Comparison of ENCODE assay signal across 25 cellular contexts in genomic region chr11:71443736-71444410, GRCh38. TPM values are rescaled to one million over a fixed set of nuclear protein-coding genes. Genes with fewer than 3 reads are reported as not detected.
A peak's percentile ranks its signal among the peaks of the same experiment; 100 is the strongest.
DNase-seq lines count a peak whose midpoint lies in the region; ATAC-seq, FAIRE-seq and TF ChIP-seq lines count a peak whose summit lies in the region.
"Had no signal": no experiment of that assay in that cellular context is flagged by ENCODE, and none has a peak within 500 bp of the region (broad histone marks: within the 10 kb centered on the region; RNA-seq: fewer than 3 reads in every experiment).

No MANE protein-coding gene starts in this region.

- no peaks in the 10 kb centered on the region for H3K27me3 Mint-ChIP-seq in natural killer cell treated with Interleukin-12 subunit alpha and Interleukin-12 subunit beta and Interleukin-15 and Interleukin-18, amount 100 ng/mL, for 72 hours
- no peaks in the 10 kb centered on the region for H3K27me3 Mint-ChIP-seq in natural killer cell (ENCODE audit: low read depth in 2 of 2)
- H3K27me3 Mint-ChIP-seq: B cell had no signal

- no peak overlapping the region for H3K4me3 Mint-ChIP-seq in natural killer cell treated with Interleukin-12 subunit alpha and Interleukin-12 subunit beta and Interleukin-15 and Interleukin-18, amount 100 ng/mL, for 72 hours
- no peak overlapping the region for H3K4me3 Mint-ChIP-seq in natural killer cell
- H3K4me3 Mint-ChIP-seq: B cell had no signal

- peaks cover 3% of the 10 kb centered on the region for H3K9me1 ChIP-seq in K562 (ENCODE audit: control insufficient read depth, insufficient read depth, low read length)

- peaks cover 14 to 17% of the 10 kb centered on the region in 2 donors for H3K4me1 Mint-ChIP-seq in natural killer cell treated with Interleukin-12 subunit alpha and Interleukin-12 subunit beta and Interleukin-15 and Interleukin-18, amount 100 ng/mL, for 72 hours (ENCODE audit: low read depth in 2 of 2)
- peaks cover 4 to 16% of the 10 kb centered on the region in 2 donors for H3K4me1 Mint-ChIP-seq in natural killer cell

- in situ Hi-C loops in K562 (cut with MboI), result no loop called here

- peaks cover 86% of the 10 kb centered on the region for H3K36me3 ChIP-seq in K562 (ENCODE audit: control insufficient read depth, insufficient read depth, low read length)

- H3K9me3 ChIP-seq in K562 (replicated peaks; ENCODE audit: control insufficient read depth, insufficient read depth, low read depth, low read length), result 0 out of 2 replicates have a peak, but pooled peaks cover 3% of the 10 kb centered on the region
- H3K9me3 ChIP-seq: SJSA1 had no signal

- TF ChIP-seq CTCF in natural killer cell (IDR thresholded peaks at IDR 0.05) (no peak), K562 (IDR thresholded peaks at IDR 0.05 in 2 of 3, conservative IDR thresholded peaks at IDR 0.05 in 1 of 3; ENCODE audit: insufficient read depth in 2 of 3, low read depth in 1 of 3, low read length in 3 of 3) (no peak), RWPE1 (conservative IDR thresholded peaks at IDR 0.05; ENCODE audit: low read depth) (no peak)

- intact Hi-C loops in natural killer cell (cut with micrococcal nuclease), result loop anchor here (10.0 kb wide), 1 partner anchor 341 kb away; no protein-coding TSS in a partner anchor
- intact Hi-C loops in K562 (cut with micrococcal nuclease), result loop anchor here (10.0 kb wide), 1 partner anchor 91 kb away; the partner anchor contains the start of gene KRTAP5-8

- peaks cover 15% of the 10 kb centered on the region; the same call in 1 of the 2 replicates for H4K20me1 ChIP-seq in K562 (replicated peaks; ENCODE audit: control insufficient read depth, insufficient read depth, low read length)

- peaks cover 41% of the 10 kb centered on the region for H3K79me2 ChIP-seq in K562 (ENCODE audit: control insufficient read depth, insufficient read depth, low read length)

- H3K4me3 ChIP-seq in K562, result no peak overlapping the region
- H3K4me3 ChIP-seq: SJSA1 had no signal

- ATAC-seq in natural killer cell treated with Interleukin-12 subunit alpha and Interleukin-12 subunit beta and Interleukin-15 and Interleukin-18, amount 100 ng/mL, for 72 hours, result no peak
- ATAC-seq in natural killer cell, result no peak
- no peak for ATAC-seq in K562
- no peak for ATAC-seq in HG02973 (IDR thresholded peaks at IDR 0.05; ENCODE audit: unreplicated experiment)
- ATAC-seq: PC-3, Right ventricle myocardium inferior had no signal

- no peak overlapping the region for H2AFZ ChIP-seq in K562 (ENCODE audit: low read depth, low read length)

- no peaks in the 10 kb centered on the region for H3K27me3 ChIP-seq in K562 (ENCODE audit: control insufficient read depth in 2 of 2, insufficient read depth in 2 of 2, low read length in 2 of 2)
- H3K27me3 ChIP-seq: SJSA1 had no signal

- TF ChIP-seq RAD21 in K562 (CRISPR knock-in tag; conservative IDR thresholded peaks at IDR 0.05 in 1 of 2, IDR thresholded peaks at IDR 0.05 in 1 of 2), result no peak

- H3K27ac ChIP-seq in K562 (ENCODE audit: extremely low read depth, low read depth, low read length) (no peak overlapping the region), RWPE1 (no peak overlapping the region)
- H3K27ac ChIP-seq: SJSA1 had no signal

- no peaks in the 10 kb centered on the region for H3K9me3 Mint-ChIP-seq in natural killer cell treated with Interleukin-12 subunit alpha and Interleukin-12 subunit beta and Interleukin-15 and Interleukin-18, amount 100 ng/mL, for 72 hours
- H3K9me3 Mint-ChIP-seq in natural killer cell, result peaks cover 0 to 4% of the 10 kb centered on the region in 2 donors

- CTCF ChIA-PET in K562 (lab: Yijun Ruan, JAX; ENCODE audit: low intra/inter-chr PET ratio), result no interaction called here
- CTCF ChIA-PET in RWPE1 (lab: Yijun Ruan, JAX), result interaction anchor here (0.7 kb wide), 2 partner anchors 118 to 192 kb away, joined by 4 read pairs; no protein-coding TSS in a partner anchor

- peaks cover 4 to 18% of the 10 kb centered on the region in 2 experiments; a peak in 4 of 5 replicates for H3K4me1 ChIP-seq in K562 (replicated peaks in 1 of 2; ENCODE audit: control insufficient read depth in 2 of 2, insufficient read depth in 2 of 2, low read length in 2 of 2)

- 93% methylated on average over 20 of the region's 20 CpGs for WGBS in K562 (ENCODE audit: insufficient coverage, low coverage, missing lambda C conversion rate)

- POLR2A ChIA-PET in K562 (lab: Yijun Ruan, JAX), result interaction anchor here (0.8 kb wide), 1 partner anchor 8 kb away, joined by 4 read pairs; no protein-coding TSS in a partner anchor
- POLR2A ChIA-PET in RWPE1 (lab: Yijun Ruan, JAX; ENCODE audit: low non-redundant PET), result no interaction called here

- no peak for TF ChIP-seq POLR2A in K562 (conservative IDR thresholded peaks at IDR 0.05)

- H3K4me2 ChIP-seq in K562 (ENCODE audit: insufficient read depth, low read length), result no peak overlapping the region

- peaks cover 13% of the 10 kb centered on the region for H3K36me3 Mint-ChIP-seq in natural killer cell treated with Interleukin-12 subunit alpha and Interleukin-12 subunit beta and Interleukin-15 and Interleukin-18, amount 100 ng/mL, for 72 hours
- H3K36me3 Mint-ChIP-seq in natural killer cell, result peaks cover 9% of the 10 kb centered on the region

- peak; percentile 47 for DNase-seq in natural killer cell treated with Interleukin-12 subunit alpha and Interleukin-12 subunit beta and Interleukin-15 and Interleukin-18, amount 100 ng/mL, for 72 hours (ENCODE audit: low spot score)
- DNase-seq in natural killer cell (no peak), K562 (ENCODE audit: extremely low read depth in 1 of 4, low spot score in 3 of 4) (no peak), mesenteric fat pad (ENCODE audit: low spot score) (peak; percentile 88), AG08395 (ENCODE audit: low spot score) (no peak), RWPE1 (ENCODE audit: low spot score) (no peak)
- DNase-seq: DMS153; DND-41; KBM-7; NCI-H1105 treated with DMSO at 0.1 percent for 48 hours; NCI-H146; NCI-H1930; NCI-H2107; NCI-H446 treated with DMSO at 0.1 percent for 48 hours; NCI-H526; NCI-H82; NK-92 treated with Interleukin-12 subunit alpha and Interleukin-12 subunit beta, amount 100 ng/mL, for 24 hours; PC-3 had no signal

- no TSS peak for BruUV-seq in K562 (replicated peaks; lab: Mats Ljungman, UMichigan)

- H3K9ac ChIP-seq in K562 (ENCODE audit: insufficient read depth in 1 of 2, low read depth in 2 of 2, low read length in 2 of 2), result no peak overlapping the region; a peak in 1 of 4 replicates

- H3K27ac Mint-ChIP-seq in natural killer cell treated with Interleukin-12 subunit alpha and Interleukin-12 subunit beta and Interleukin-15 and Interleukin-18, amount 100 ng/mL, for 72 hours, result no peak overlapping the region
- no peak overlapping the region for H3K27ac Mint-ChIP-seq in natural killer cell
- H3K27ac Mint-ChIP-seq: B cell had no signal

- TF ChIP-seq EP300 in K562 (IDR thresholded peaks at IDR 0.05; ENCODE audit: low read length), result no peak

- FAIRE-seq in K562 (lab: Jason Lieb, UNC), result no peak
- FAIRE-seq: GM12892, GM19239, H54 had no signal

TF ChIP-seq in K562, 482 proteins besides CTCF, POLR2A, EP300 and RAD21:
- TF ChIP-seq RBFOX2 (IDR thresholded peaks at IDR 0.05; ENCODE audit: low read depth, low read length) (0 out of 2 replicates have a peak, but pooled peaks have one; percentile 33), ZNF224 (CRISPR knock-in tag; IDR thresholded peaks at IDR 0.05) (no peak)
TF ChIP-seq in K562: peak in this region for 1.

RNA-seq across cellular contexts. Expression of gene DHCR7, which starts 4.3 kb away (rescaled TPM):
- total RNA-seq in natural killer cell treated with Interleukin-12 subunit alpha and Interleukin-12 subunit beta and Interleukin-15 and Interleukin-18, amount 100 ng/mL, for 72 hours, result 100 to 1,000 TPM in 1 of 2 donors, 10 to 100 TPM in 1; 75.8 to 104 TPM
- total RNA-seq in natural killer cell (10 to 100 TPM; 12.5 to 18.1 (median 15.9) TPM), K562 (2014; rRNA removed) (96.8 and 126 TPM in 2 replicates), K562 (2014; rRNA removed; fragmentation: Illumina TruSeq; extraction: Trizol) (34.2 and 38.0 TPM in 2 replicates), K562 (2015; rRNA removed; fragmentation: Illumina TruSeq; extraction: Trizol) (45.5 and 48.0 TPM in 2 replicates), K562 (2021) (176 and 181 TPM in 2 replicates), mesenteric fat pad (26.3 TPM)
- 183 and 461 TPM in 2 replicates for total RNA-seq in K562 (2011; cell fraction: chromatin; rRNA removed; ENCODE audit: low replicate concordance)
- 625 and 780 TPM in 2 replicates for total RNA-seq in K562 (2011; cell fraction: nucleolus; rRNA removed)
- total RNA-seq in K562 (2011; cell fraction: nucleoplasm; rRNA removed), result 410 and 462 TPM in 2 replicates
- polyA plus RNA-seq in K562 (2011; rRNA removed) (107 and 268 TPM in 2 replicates), K562 (2014; fragmentation: Illumina TruSeq; extraction: Trizol) (136 and 192 TPM in 2 replicates), K562 (2014; fragmentation: Nextera tagmentation; extraction: Ambion mirVana) (10 to 100 TPM in 1 of 2 experiments, 1 to 10 TPM in 1; 8.4 to 14.5 TPM), K562 (2014; rRNA removed) (82.4 and 83.0 TPM in 2 replicates)
- polyA plus RNA-seq in K562 (2011; cell fraction: cytosol; rRNA removed), result 249 and 261 TPM in 2 replicates
- polyA plus RNA-seq in K562 (2011; cell fraction: nucleus; rRNA removed), result 198 and 205 TPM in 2 replicates
- polyA plus RNA-seq in K562 (2012), result 92.0 and 179 TPM in 2 replicates
- polyA minus RNA-seq in K562 (2011; rRNA and poly(A)+ RNA removed), result 91.4 and 116 TPM in 2 replicates
- 249 and 302 TPM in 2 replicates for polyA minus RNA-seq in K562 (2011; cell fraction: cytosol; rRNA and poly(A)+ RNA removed)
- 51.8 and 90.1 TPM in 2 replicates for polyA minus RNA-seq in K562 (2011; cell fraction: nucleus; rRNA and poly(A)+ RNA removed)

RNA-seq across cellular contexts. Expression of gene NADSYN1, which starts 9.1 kb away (rescaled TPM):
- 100 to 1,000 TPM; 117 to 129 TPM for total RNA-seq in natural killer cell treated with Interleukin-12 subunit alpha and Interleukin-12 subunit beta and Interleukin-15 and Interleukin-18, amount 100 ng/mL, for 72 hours
- total RNA-seq in natural killer cell (100 to 1,000 TPM; 134 to 156 (median 150) TPM), K562 (2014; rRNA removed) (44.5 and 53.6 TPM in 2 replicates), K562 (2014; rRNA removed; fragmentation: Illumina TruSeq; extraction: Trizol) (26.3 and 27.4 TPM in 2 replicates), K562 (2015; rRNA removed; fragmentation: Illumina TruSeq; extraction: Trizol) (41.7 and 42.8 TPM in 2 replicates), K562 (2021) (47.9 and 51.6 TPM in 2 replicates), mesenteric fat pad (48.0 TPM)
- 145 and 274 TPM in 2 replicates for total RNA-seq in K562 (2011; cell fraction: chromatin; rRNA removed; ENCODE audit: low replicate concordance)
- 145 TPM in 2 replicates for total RNA-seq in K562 (2011; cell fraction: nucleolus; rRNA removed)
- 145 and 159 TPM in 2 replicates for total RNA-seq in K562 (2011; cell fraction: nucleoplasm; rRNA removed)
- polyA plus RNA-seq in K562 (2011; rRNA removed) (43.2 and 51.7 TPM in 2 replicates), K562 (2014; fragmentation: Illumina TruSeq; extraction: Trizol) (40.3 and 42.1 TPM in 2 replicates), K562 (2014; fragmentation: Nextera tagmentation; extraction: Ambion mirVana) (10 to 100 TPM; 12.7 to 14.6 TPM), K562 (2014; rRNA removed) (54.0 and 57.3 TPM in 2 replicates)
- 39.6 and 42.6 TPM in 2 replicates for polyA plus RNA-seq in K562 (2011; cell fraction: cytosol; rRNA removed)
- polyA plus RNA-seq in K562 (2011; cell fraction: nucleus; rRNA removed), result 255 and 291 TPM in 2 replicates
- 53.2 and 78.7 TPM in 2 replicates for polyA plus RNA-seq in K562 (2012)
- 42.5 and 45.5 TPM in 2 replicates for polyA minus RNA-seq in K562 (2011; rRNA and poly(A)+ RNA removed)
- polyA minus RNA-seq in K562 (2011; cell fraction: cytosol; rRNA and poly(A)+ RNA removed), result 18.2 and 28.0 TPM in 2 replicates
- polyA minus RNA-seq in K562 (2011; cell fraction: nucleus; rRNA and poly(A)+ RNA removed), result 113 and 147 TPM in 2 replicates

Comparison
In these comparisons a context has a peak if more than half of its experiments do, and no peak if none do; other contexts are left out.
1. DNase-seq: peak in natural killer cell treated with Interleukin-12 subunit alpha and Interleukin-12 subunit beta and Interleukin-15 and Interleukin-18, amount 100 ng/mL, for 72 hours (single experiment) and mesenteric fat pad (single experiment); none in natural killer cell (single experiment), K562 (0 of 4), AG08395 (single experiment) and RWPE1 (single experiment).